Comparison of ENCODE assay signal across 8 cellular contexts in the genomic region with DNA sequence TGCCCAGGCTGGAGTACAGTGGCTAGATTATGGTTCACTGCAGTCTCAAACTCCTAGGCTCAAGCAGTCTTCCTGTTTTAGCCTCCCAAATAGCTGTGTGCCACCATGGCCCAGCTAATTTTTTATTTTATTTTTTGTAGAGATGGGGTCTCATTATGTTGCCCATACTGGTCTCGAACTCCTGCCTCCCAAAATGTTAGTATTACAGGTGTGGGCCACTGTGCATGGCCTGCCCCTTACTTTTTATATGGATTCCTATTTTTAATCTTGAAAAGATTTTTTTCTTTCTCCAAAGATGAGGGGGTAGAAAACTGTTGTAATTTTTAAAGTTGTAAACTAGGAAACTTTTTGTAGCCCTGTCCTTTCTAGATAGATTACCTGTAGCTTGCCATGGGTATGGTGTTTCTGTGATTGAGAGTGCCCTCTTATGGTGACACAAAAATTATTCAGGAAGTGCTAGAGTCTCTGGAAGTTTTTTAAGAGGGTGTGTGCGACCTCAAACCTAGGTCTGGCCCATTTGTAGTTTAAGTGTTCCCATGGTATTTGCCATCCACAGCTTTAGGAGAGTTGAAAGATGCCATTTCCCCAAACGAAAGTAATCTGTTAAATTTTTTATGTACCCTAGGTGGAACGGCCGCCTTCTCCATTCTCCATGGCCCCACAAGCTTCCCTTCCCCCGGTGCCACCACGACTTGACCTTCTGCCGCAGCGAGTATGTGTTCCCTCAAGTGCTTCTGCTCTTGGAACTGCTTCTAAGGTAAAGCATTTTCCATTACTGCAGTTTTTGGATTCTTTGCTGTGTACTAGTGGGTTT. TPM values are rescaled to one million over a fixed set of nuclear protein-coding genes. Genes with fewer than 3 reads are reported as not detected.
DNase-seq lines count a peak whose midpoint lies in the region; ATAC-seq and TF ChIP-seq lines count a peak whose summit lies in the region.

No MANE protein-coding gene starts in this region.

- no peaks in the 10 kb centered on the region for H3K27me3 ChIP-seq in fibroblast of lung (ENCODE audit: control insufficient read depth, insufficient read depth, low read length)

- H3K36me3 Mint-ChIP-seq in progenitor cell of endocrine pancreas (ENCODE audit: insufficient read depth) = peaks cover 16% of the 10 kb centered on the region

- H3K4me3 Mint-ChIP-seq in progenitor cell of endocrine pancreas (ENCODE audit: low read depth) = no peak overlapping the region

- no peak overlapping the region for H3K4me2 ChIP-seq in fibroblast of lung (ENCODE audit: extremely low read depth, insufficient read depth, low read length)

- peak overlapping the region; percentile 73 for H3K27ac Mint-ChIP-seq in progenitor cell of endocrine pancreas

- no peaks in the 10 kb centered on the region for H4K20me1 ChIP-seq in fibroblast of lung (ENCODE audit: control insufficient read depth, extremely low read depth, insufficient read depth, low read length)

- H3K4me3 ChIP-seq in fibroblast of lung (replicated peaks in 1 of 4; ENCODE audit: control extremely low read depth in 1 of 4, insufficient read depth in 1 of 4, low read depth in 3 of 4, low read length in 4 of 4) = no peak overlapping the region

- no peaks in the 10 kb centered on the region for H3K79me2 ChIP-seq in fibroblast of lung (ENCODE audit: control insufficient read depth, insufficient read depth, low read length)

- H3K9me3 ChIP-seq in fibroblast of lung (ENCODE audit: control insufficient read depth, insufficient read depth, low read depth, low read length) = no peaks in the 10 kb centered on the region

- no peaks in the 10 kb centered on the region for H3K4me1 Mint-ChIP-seq in progenitor cell of endocrine pancreas (ENCODE audit: low read depth)

- ATAC-seq in GM18907 (IDR thresholded peaks at IDR 0.05; ENCODE audit: unreplicated experiment) = no peak

- H3K27me3 Mint-ChIP-seq in progenitor cell of endocrine pancreas = no peaks in the 10 kb centered on the region

- peak; percentile 5 to 37 for DNase-seq in activated CD4-positive, alpha-beta T cell treated with anti-CD3 and anti-CD28 coated beads for 4 hours
- no peak for DNase-seq in activated CD4-positive, alpha-beta T cell treated with anti-CD3 and anti-CD28 coated beads, Interleukin-2, amount 50 U/mL, for 1 hour
- DNase-seq in HPDE6-E6E7 (ENCODE audit: extremely low spot score) (peak; percentile 35), SKM-1 (lab: John Stamatoyannopoulos, UW; ENCODE audit: unreplicated experiment) (peak; percentile 4), fibroblast of lung (ENCODE audit: low read depth in 2 of 2) (peak; percentile 36 to 63), progenitor cell of endocrine pancreas (ENCODE audit: low spot score, unreplicated experiment) (no peak), HK-2 (ENCODE audit: unreplicated experiment) (no peak)

- H3K9ac ChIP-seq in fibroblast of lung (ENCODE audit: insufficient read depth, low read length) = no peak overlapping the region

- no peaks in the 10 kb centered on the region for H3K9me3 Mint-ChIP-seq in progenitor cell of endocrine pancreas (ENCODE audit: low read depth)

- no peak overlapping the region for H2AFZ ChIP-seq in fibroblast of lung (ENCODE audit: low read length)

- no peaks in the 10 kb centered on the region for H3K4me1 ChIP-seq in fibroblast of lung (ENCODE audit: control insufficient read depth, extremely low read depth, insufficient read depth, low read length)

- TF ChIP-seq CTCF in fibroblast of lung (conservative IDR thresholded peaks at IDR 0.05 in 1 of 2, IDR thresholded peaks at IDR 0.05 in 1 of 2; ENCODE audit: low read depth in 1 of 2, low read length in 2 of 2) (peak; percentile 27 to 54), progenitor cell of endocrine pancreas (IDR thresholded peaks at IDR 0.05; ENCODE audit: unreplicated experiment) (peak; percentile 52)

- no peak overlapping the region for H3K27ac ChIP-seq in fibroblast of lung (ENCODE audit: insufficient read depth, low read length)

- H3K36me3 ChIP-seq in fibroblast of lung (ENCODE audit: control insufficient read depth, insufficient read depth, low read length) = peaks cover 2% of the 10 kb centered on the region

RNA-seq across cellular contexts. Expression of a gene that starts 32.4 kb away (rescaled TPM):
- total RNA-seq in fibroblast of lung (3.9 and 4.8 TPM in 2 replicates), progenitor cell of endocrine pancreas (9.8 and 12.7 TPM in 2 replicates)
- polyA plus RNA-seq in fibroblast of lung = 8.1 and 26.3 TPM in 2 replicates
- polyA plus RNA-seq in fibroblast of lung (2012) = 7.7 and 23.8 TPM in 2 replicates
- 7.4 and 15.7 TPM in 2 replicates for polyA minus RNA-seq in fibroblast of lung (ENCODE audit: low replicate concordance)

RNA-seq across cellular contexts. Expression of a gene that starts 49.8 kb away (rescaled TPM):
- total RNA-seq in fibroblast of lung = 4.1 and 7.1 TPM in 2 replicates
- 22.9 and 38.0 TPM in 2 replicates for polyA plus RNA-seq in fibroblast of lung
- polyA plus RNA-seq in fibroblast of lung (2012) = 27.6 and 45.2 TPM in 2 replicates
- polyA minus RNA-seq in fibroblast of lung (ENCODE audit: low replicate concordance) = 113 and 145 TPM in 2 replicates
- 30.3 and 34.2 TPM in 2 replicates for total RNA-seq in progenitor cell of endocrine pancreas

RNA-seq across cellular contexts. Expression of a gene that starts 56.1 kb away (rescaled TPM):
- 32.0 and 34.4 TPM in 2 replicates for total RNA-seq in fibroblast of lung
- 13.4 and 13.6 TPM in 2 replicates for polyA plus RNA-seq in fibroblast of lung
- polyA plus RNA-seq in fibroblast of lung (2012) = 23.0 and 28.9 TPM in 2 replicates
- 10.6 and 14.9 TPM in 2 replicates for polyA minus RNA-seq in fibroblast of lung (ENCODE audit: low replicate concordance)
- 0.31 and 0.40 TPM in 2 replicates for total RNA-seq in progenitor cell of endocrine pancreas

Comparison
In these comparisons a context has a peak if more than half of its experiments do, and no peak if none do; other contexts are left out.
1. DNase-seq: peak in activated CD4-positive, alpha-beta T cell treated with anti-CD3 and anti-CD28 coated beads for 4 hours (2 of 2), HPDE6-E6E7 (single experiment), SKM-1 (single experiment) and fibroblast of lung (2 of 2); none in activated CD4-positive, alpha-beta T cell treated with anti-CD3 and anti-CD28 coated beads, Interleukin-2, amount 50 U/mL, for 1 hour (single experiment), progenitor cell of endocrine pancreas (single experiment) and HK-2 (single experiment).
2. RNA of a gene that starts 56.1 kb away (total RNA-seq): 32.0 to 34.4 TPM in fibroblast of lung; 0.31 to 0.40 TPM in progenitor cell of endocrine pancreas; every median in the first group is over 10 times any median in the second.